ENCODE assay signal across 8 cellular contexts in the genomic region with DNA sequence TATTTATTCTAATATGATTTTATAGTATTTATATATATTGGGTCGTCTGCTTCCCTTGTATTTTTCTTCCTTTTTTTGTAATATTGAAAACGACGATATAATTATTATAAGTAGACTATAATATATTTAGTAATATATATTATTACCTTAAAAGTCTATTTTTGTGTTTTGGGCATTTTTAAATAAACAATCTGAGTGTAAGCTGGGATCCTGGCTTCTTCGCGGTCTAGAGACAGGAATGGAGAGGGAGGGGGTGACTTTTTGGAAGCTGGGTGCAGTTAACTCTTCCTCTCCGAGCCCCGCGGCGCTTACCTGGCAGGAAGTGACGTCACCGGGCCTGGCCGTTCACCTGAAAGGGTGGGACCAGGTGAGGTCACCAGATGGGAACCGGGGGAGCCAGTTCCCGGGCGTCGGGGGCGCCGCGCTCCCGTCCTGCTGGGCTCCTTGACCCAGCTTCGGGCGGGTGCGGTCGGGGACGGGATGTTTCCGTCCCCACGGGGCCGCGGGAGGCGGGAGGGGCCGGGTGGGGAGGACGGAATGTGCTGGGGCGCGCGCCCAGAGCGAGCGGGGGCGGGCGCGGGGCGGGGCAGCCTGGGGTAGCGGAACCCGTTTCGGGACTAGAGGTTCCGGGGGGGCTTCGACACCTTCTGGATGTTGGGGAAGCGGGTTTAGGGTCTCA. TPM values are rescaled to one million over a fixed set of nuclear protein-coding genes. Genes with fewer than 3 reads are reported as not detected.
DNase-seq lines count a peak whose midpoint lies in the region; ATAC-seq and TF ChIP-seq lines count a peak whose summit lies in the region.

No MANE protein-coding gene starts in this region.

- peak overlapping the region; percentile 99 for H3K27ac Mint-ChIP-seq in stimulated activated naive B cell treated with anti-CD40 and anti-IgM and Interleukin-4, amounts not matched to agents 10 μg/mL and 1 μg/mL and 100 μg/mL, for 72 hours

- no peaks in the 10 kb centered on the region for H3K9me2 ChIP-seq in HCT116 (ENCODE audit: insufficient read depth)

- H4K20me1 ChIP-seq in HCT116 (ENCODE audit: insufficient read depth) = peaks cover 5% of the 10 kb centered on the region; the same call in 1 of the 2 replicates

- CTCF ChIA-PET in HCT116 (lab: Charles Lee) = interaction anchor here (0.7 to 2.4 kb wide), 3 partner anchors 12 to 32 kb away, joined by 3 to 15 read pairs (median 5); partner anchors contain the start of genes MED29 and PAF1

- no peak overlapping the region for H2AFZ ChIP-seq in HCT116 (ENCODE audit: low read depth, low read length, poor library complexity, severe bottlenecking)

- no peaks in the 10 kb centered on the region for H3K9me3 ChIP-seq in HCT116 (ENCODE audit: control insufficient read depth in 1 of 2, insufficient read depth in 1 of 2, low read depth in 1 of 2, low read length in 2 of 2)

- no peaks in the 10 kb centered on the region for H3K9me3 Mint-ChIP-seq in stimulated activated naive B cell treated with anti-CD40 and anti-IgM and Interleukin-4, amounts not matched to agents 10 μg/mL and 1 μg/mL and 100 μg/mL, for 72 hours

- H3K9ac ChIP-seq in HCT116 (ENCODE audit: low read length) = peak overlapping the region; percentile 97

- peaks cover 0 to 4% of the 10 kb centered on the region in 2 donors for H3K27me3 Mint-ChIP-seq in stimulated activated naive B cell treated with anti-CD40 and anti-IgM and Interleukin-4, amounts not matched to agents 10 μg/mL and 1 μg/mL and 100 μg/mL, for 72 hours

- DNase-seq in AG10803 (ENCODE audit: low read depth) (peak; percentile 75), HCT116 (ENCODE audit: low read depth, low spot score) (peak; percentile 90), erythroblast (lab: John Stamatoyannopoulos, UW) (peak; percentile 67 to 83), myocyte (ENCODE audit: low read depth) (peak; percentile 76)
- DNase-seq in NK-92 treated with Interleukin-12 subunit alpha and Interleukin-12 subunit beta, amount 100 ng/mL, for 24 hours (lab: John Stamatoyannopoulos, UW) = peak; percentile 81
- DNase-seq in activated T-cell treated with anti-CD3 and anti-CD28 coated beads, Interleukin-2, amount 50 U/mL, for 48 hours = peak; percentile 85 to 88
- DNase-seq in stimulated activated naive B cell treated with anti-CD40 and anti-IgM and Interleukin-4, amounts not matched to agents 10 μg/mL and 1 μg/mL and 100 μg/mL, for 72 hours = peak; percentile 67

- peaks cover 50 to 86% of the 10 kb centered on the region in 2 experiments for H3K4me1 ChIP-seq in HCT116 (ENCODE audit: control insufficient read depth in 1 of 2, insufficient read depth in 2 of 2, low read length in 2 of 2)

- POLR2A ChIA-PET in HCT116 (lab: Charles Lee) = interaction anchor here (0.7 to 4.1 kb wide), 9 partner anchors 9 to 67 kb away, joined by 3 to 57 read pairs (median 4); partner anchors contain the start of genes MED29, PAF1, RPS16 and SAMD4B

- H3K36me3 Mint-ChIP-seq in stimulated activated naive B cell treated with anti-CD40 and anti-IgM and Interleukin-4, amounts not matched to agents 10 μg/mL and 1 μg/mL and 100 μg/mL, for 72 hours = peaks cover 37 to 46% of the 10 kb centered on the region in 2 donors

- TF ChIP-seq POLR2A in HCT116 (IDR thresholded peaks at IDR 0.05; ENCODE audit: borderline replicate concordance, extremely low read depth, insufficient read depth, insufficient read length) (peak; percentile 44), erythroblast (IDR thresholded peaks at IDR 0.05; ENCODE audit: low read length) (no peak)

- peaks cover 38% of the 10 kb centered on the region for H3K79me2 ChIP-seq in HCT116 (ENCODE audit: insufficient read depth, low read length)

- ATAC-seq in HCT116 = peak; percentile 24
- peak; percentile 2 to 8 for ATAC-seq in stimulated activated naive B cell treated with anti-CD40 and anti-IgM and Interleukin-4, amounts not matched to agents 10 μg/mL and 1 μg/mL and 100 μg/mL, for 72 hours (replicated peaks)
- no peak for ATAC-seq in HG03175 (IDR thresholded peaks at IDR 0.05; ENCODE audit: unreplicated experiment)

- H3K4me3 Mint-ChIP-seq in stimulated activated naive B cell treated with anti-CD40 and anti-IgM and Interleukin-4, amounts not matched to agents 10 μg/mL and 1 μg/mL and 100 μg/mL, for 72 hours = peak overlapping the region; percentile 96 to 97

- no TSS peak for BruUV-seq in HCT116 (replicated peaks; lab: Mats Ljungman, UMichigan)

- no peak for TF ChIP-seq CTCF in AG10803 (conservative IDR thresholded peaks at IDR 0.05; ENCODE audit: low read length)
- TF ChIP-seq CTCF in HCT116 (IDR thresholded peaks at IDR 0.05 in 2 of 3, conservative IDR thresholded peaks at IDR 0.05 in 1 of 3; ENCODE audit: borderline replicate concordance in 1 of 3, insufficient read depth in 1 of 3, low read depth in 2 of 3, low read length in 2 of 3) = no peak

- intact Hi-C loops in HCT116 (cut with micrococcal nuclease) = no loop called here

- H3K4me3 ChIP-seq in AG10803 (ENCODE audit: low read length) (peak overlapping the region; percentile 95), HCT116 (replicated peaks in 1 of 2; ENCODE audit: low read depth in 1 of 2, low read length in 2 of 2) (peak overlapping the region; percentile 90 to 98)

- RAD21 ChIA-PET in HCT116 (lab: Charles Lee; ENCODE audit: low non-redundant PET in 1 of 2, low total read pairs in 2 of 2, uncharacterized antibody in 2 of 2, unreplicated experiment in 2 of 2) = interaction anchor here (0.7 to 0.8 kb wide), 2 partner anchors 11 to 1224 kb away, joined by 3 to 5 read pairs; no protein-coding TSS in a partner anchor

- H3K27me3 ChIP-seq in HCT116 (ENCODE audit: insufficient read depth, low read length) = no peaks in the 10 kb centered on the region

- H3K4me2 ChIP-seq in HCT116 (ENCODE audit: low read length) = peak overlapping the region; percentile 92

- peaks cover 45 to 77% of the 10 kb centered on the region in 2 donors for H3K4me1 Mint-ChIP-seq in stimulated activated naive B cell treated with anti-CD40 and anti-IgM and Interleukin-4, amounts not matched to agents 10 μg/mL and 1 μg/mL and 100 μg/mL, for 72 hours

- peaks cover 2 to 12% of the 10 kb centered on the region in 2 experiments; a peak in 1 of 4 replicates for H3K36me3 ChIP-seq in HCT116 (ENCODE audit: control insufficient read depth in 1 of 2, insufficient read depth in 2 of 2, low read length in 2 of 2)

- no peak for TF ChIP-seq RAD21 in HCT116 (IDR thresholded peaks at IDR 0.05; ENCODE audit: low read depth)

- peak overlapping the region; percentile 100 for H3K27ac ChIP-seq in HCT116 (ENCODE audit: low read depth, low read length)

TF ChIP-seq in HCT116, 20 proteins besides CTCF, POLR2A, EP300 and RAD21:
- no peak for TF ChIP-seq ZNF274 (IDR thresholded peaks at IDR 0.05; ENCODE audit: low read depth, low read length)
- no peak for TF ChIP-seq ZFX (IDR thresholded peaks at IDR 0.05)
- no peak for TF ChIP-seq EZH2phosphoT487 (IDR thresholded peaks at IDR 0.05; ENCODE audit: borderline replicate concordance)
- TF ChIP-seq EGR1 (IDR thresholded peaks at IDR 0.05; ENCODE audit: low read depth) = no peak
- no peak for TF ChIP-seq FOSL1 (IDR thresholded peaks at IDR 0.05; ENCODE audit: low read depth)
- TF ChIP-seq, protein P1, sequence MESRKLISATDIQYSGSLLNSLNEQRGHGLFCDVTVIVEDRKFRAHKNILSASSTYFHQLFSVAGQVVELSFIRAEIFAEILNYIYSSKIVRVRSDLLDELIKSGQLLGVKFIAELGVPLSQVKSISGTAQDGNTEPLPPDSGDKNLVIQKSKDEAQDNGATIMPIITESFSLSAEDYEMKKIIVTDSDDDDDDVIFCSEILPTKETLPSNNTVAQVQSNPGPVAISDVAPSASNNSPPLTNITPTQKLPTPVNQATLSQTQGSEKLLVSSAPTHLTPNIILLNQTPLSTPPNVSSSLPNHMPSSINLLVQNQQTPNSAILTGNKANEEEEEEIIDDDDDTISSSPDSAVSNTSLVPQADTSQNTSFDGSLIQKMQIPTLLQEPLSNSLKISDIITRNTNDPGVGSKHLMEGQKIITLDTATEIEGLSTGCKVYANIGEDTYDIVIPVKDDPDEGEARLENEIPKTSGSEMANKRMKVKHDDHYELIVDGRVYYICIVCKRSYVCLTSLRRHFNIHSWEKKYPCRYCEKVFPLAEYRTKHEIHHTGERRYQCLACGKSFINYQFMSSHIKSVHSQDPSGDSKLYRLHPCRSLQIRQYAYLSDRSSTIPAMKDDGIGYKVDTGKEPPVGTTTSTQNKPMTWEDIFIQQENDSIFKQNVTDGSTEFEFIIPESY (IDR thresholded peaks at IDR 0.05; ENCODE audit: extremely low read depth, insufficient replicate concordance, low read length) = peak; percentile 75
- TF ChIP-seq ELF1 (IDR thresholded peaks at IDR 0.05; ENCODE audit: borderline replicate concordance, low read depth) = no peak
- TF ChIP-seq SP1 (IDR thresholded peaks at IDR 0.05; ENCODE audit: low read depth) = no peak
- peak; percentile 92 for TF ChIP-seq POLR2AphosphoS5 (IDR thresholded peaks at IDR 0.05; ENCODE audit: low read depth, low read length)
- TF ChIP-seq, protein P2, sequence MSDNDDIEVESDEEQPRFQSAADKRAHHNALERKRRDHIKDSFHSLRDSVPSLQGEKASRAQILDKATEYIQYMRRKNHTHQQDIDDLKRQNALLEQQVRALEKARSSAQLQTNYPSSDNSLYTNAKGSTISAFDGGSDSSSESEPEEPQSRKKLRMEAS (IDR thresholded peaks at IDR 0.05) = no peak
- TF ChIP-seq YY1 (IDR thresholded peaks at IDR 0.05; ENCODE audit: extremely low read depth, insufficient replicate concordance, low read depth, low read length) = peak; percentile 58
- no peak for TF ChIP-seq EZH2 (IDR thresholded peaks at IDR 0.05)
- no peak for TF ChIP-seq JUND (IDR thresholded peaks at IDR 0.05)
TF ChIP-seq in HCT116: peak in this region for 3.

RNA-seq across cellular contexts. Expression of gene ZFP36, which starts 2.7 kb away (rescaled TPM):
- total RNA-seq in HCT116 (2021; ENCODE audit: unreplicated experiment) = 131 TPM
- polyA plus RNA-seq in HCT116 (2012) = 236 and 274 TPM in 2 replicates
- total RNA-seq in myocyte = 6.8 and 7.3 TPM in 2 replicates
- 13.3 TPM for polyA plus RNA-seq in myocyte (2012)

RNA-seq across cellular contexts. Expression of gene PLEKHG2, which starts 3.1 kb away (rescaled TPM):
- total RNA-seq in HCT116 (2021; ENCODE audit: unreplicated experiment) = 29.0 TPM
- 10.6 and 14.6 TPM in 2 replicates for polyA plus RNA-seq in HCT116 (2012)
- total RNA-seq in myocyte = 14.3 and 20.6 TPM in 2 replicates
- 44.0 TPM for polyA plus RNA-seq in myocyte (2012)

RNA-seq across cellular contexts. Expression of gene MED29, which starts 18.2 kb away (rescaled TPM):
- 32.0 TPM for total RNA-seq in HCT116 (2021; ENCODE audit: unreplicated experiment)
- 21.9 and 22.6 TPM in 2 replicates for polyA plus RNA-seq in HCT116 (2012)
- 28.1 and 29.3 TPM in 2 replicates for total RNA-seq in myocyte
- 24.7 TPM for polyA plus RNA-seq in myocyte (2012)

RNA-seq across cellular contexts. Expression of gene PAF1, which starts 18.4 kb away (rescaled TPM):
- total RNA-seq in HCT116 (2021; ENCODE audit: unreplicated experiment) (53.5 TPM), myocyte (37.0 and 39.1 TPM in 2 replicates)
- 77.0 and 91.6 TPM in 2 replicates for polyA plus RNA-seq in HCT116 (2012)
- 57.4 TPM for polyA plus RNA-seq in myocyte (2012)

RNA-seq across cellular contexts. Expression of gene RPS16, which starts 26.4 kb away (rescaled TPM):
- 3,365 TPM for total RNA-seq in HCT116 (2021; ENCODE audit: unreplicated experiment)
- polyA plus RNA-seq in HCT116 (2012) = 6,021 and 7,325 TPM in 2 replicates
- 129 and 130 TPM in 2 replicates for total RNA-seq in myocyte
- polyA plus RNA-seq in myocyte (2012) = 2,078 TPM

Comparison
In these comparisons a context has a peak if more than half of its experiments do, and no peak if none do; other contexts are left out.
1. RNA of gene ZFP36, which starts 2.7 kb away (total RNA-seq): 131 TPM in HCT116 (single experiment); 6.8 to 7.3 TPM in myocyte; every median in the first group is over 10 times any median in the second.
2. Peak in every context shown above with its lines, with median percentiles within 50 percentile points of each other: DNase-seq.